In genomic region chr10:103585011-103585405, GRCh38 we compare ENCODE assay signal across 11 cellular contexts.
A peak's percentile ranks its signal among the peaks of the same experiment; 100 is the strongest.
DNase-seq lines count a peak whose midpoint lies in the region; ATAC-seq and TF ChIP-seq lines count a peak whose summit lies in the region.
"Had no signal": no experiment of that assay in that cellular context is flagged by ENCODE, and none has a peak within 500 bp of the region (broad histone marks: within the 10 kb centered on the region; RNA-seq: fewer than 3 reads in every experiment).

No MANE protein-coding gene starts in this region.

- H3K9me3 ChIP-seq in CD4-positive, CD25-positive, alpha-beta regulatory T cell (ENCODE audit: control insufficient read depth in 2 of 2, low read length in 2 of 2), result no peaks in the 10 kb centered on the region
- peaks cover 4% of the 10 kb centered on the region; the same call in 1 of the 2 replicates for H3K9me3 ChIP-seq in Caco-2
- H3K9me3 ChIP-seq: body of pancreas had no signal

- H3K4me1 ChIP-seq in CD4-positive, CD25-positive, alpha-beta regulatory T cell (ENCODE audit: control insufficient read depth, insufficient read depth, low read length, poor library complexity, severe bottlenecking), result peaks cover 12% of the 10 kb centered on the region
- H3K4me1 ChIP-seq in Caco-2, result no peaks in the 10 kb centered on the region
- H3K4me1 ChIP-seq: body of pancreas had no signal

- no peak overlapping the region for H3K4me3 ChIP-seq in CD4-positive, CD25-positive, alpha-beta regulatory T cell (ENCODE audit: low read depth, low read length)
- peak overlapping the region; percentile 66 for H3K4me3 ChIP-seq in coronary artery
- peak overlapping the region in 6 of 7 experiments; percentile 34 to 57 (median 49) for H3K4me3 ChIP-seq in skin epidermis
- no peak overlapping the region for H3K4me3 ChIP-seq in Caco-2 (ENCODE audit: low read depth, low read length)
- H3K4me3 ChIP-seq: body of pancreas had no signal

- H3K36me3 ChIP-seq in CD4-positive, CD25-positive, alpha-beta regulatory T cell (ENCODE audit: control insufficient read depth, insufficient read depth, low read length), result no peaks in the 10 kb centered on the region
- no peaks in the 10 kb centered on the region for H3K36me3 ChIP-seq in Caco-2 (ENCODE audit: control insufficient read depth, insufficient read depth, low read length)

- POLR2A ChIA-PET in Caco-2 (lab: Charles Lee), result no interaction called here

- BruUV-seq in Calu3 (replicated peaks; lab: Mats Ljungman, UMichigan) (no TSS peak), Caco-2 (replicated peaks; lab: Mats Ljungman, UMichigan) (no TSS peak)

- no peaks in the 10 kb centered on the region for H3K27me3 ChIP-seq in CD4-positive, CD25-positive, alpha-beta regulatory T cell (ENCODE audit: control insufficient read depth, insufficient read depth, low read length)
- no peaks in the 10 kb centered on the region for H3K27me3 ChIP-seq in Caco-2 (replicated peaks; ENCODE audit: control insufficient read depth, insufficient read depth, low read length)
- H3K27me3 ChIP-seq: body of pancreas had no signal

- CTCF ChIA-PET in Calu3 (lab: Charles Lee), result no interaction called here
- CTCF ChIA-PET in Caco-2 (lab: Charles Lee), result interaction anchor here (0.7 kb wide), 1 partner anchor 1082 kb away, joined by 6 read pairs; no protein-coding TSS in a partner anchor

- peak overlapping the region; percentile 71 to 85 (median 80) for H3K4me3 Mint-ChIP-seq in CD4-positive, CD25-positive, alpha-beta regulatory T cell
- H3K4me3 Mint-ChIP-seq in IgD-negative memory B cell (peak overlapping the region; percentile 69 to 73 (median 70)), Calu3 (ENCODE audit: low read depth, unreplicated experiment) (no peak overlapping the region), Caco-2 (ENCODE audit: unreplicated experiment) (no peak overlapping the region)

- H3K36me3 Mint-ChIP-seq in CD4-positive, CD25-positive, alpha-beta regulatory T cell, result no peaks in the 10 kb centered on the region
- no peaks in the 10 kb centered on the region for H3K36me3 Mint-ChIP-seq in IgD-negative memory B cell
- H3K36me3 Mint-ChIP-seq in Calu3 (ENCODE audit: insufficient read depth, unreplicated experiment), result no peaks in the 10 kb centered on the region
- no peaks in the 10 kb centered on the region for H3K36me3 Mint-ChIP-seq in Caco-2 (ENCODE audit: insufficient read depth, unreplicated experiment)

- DNase-seq in CD4-positive, CD25-positive, alpha-beta regulatory T cell, result no peak
- DNase-seq in coronary artery (ENCODE audit: low spot score), result no peak
- DNase-seq in Calu3, result no peak
- no peak for DNase-seq in NCI-H2029 treated with DMSO at 0.1 percent for 48 hours (lab: John Stamatoyannopoulos, UW)
- DNase-seq in Caco-2, result no peak
- DNase-seq: body of pancreas, mesendoderm, NCI-H345 had no signal

- H3K9me3 Mint-ChIP-seq in CD4-positive, CD25-positive, alpha-beta regulatory T cell, result no peaks in the 10 kb centered on the region
- H3K9me3 Mint-ChIP-seq in IgD-negative memory B cell, result no peaks in the 10 kb centered on the region
- H3K9me3 Mint-ChIP-seq in Calu3 (ENCODE audit: low read depth, unreplicated experiment), result no peaks in the 10 kb centered on the region
- peaks cover 16% of the 10 kb centered on the region for H3K9me3 Mint-ChIP-seq in Caco-2 (ENCODE audit: unreplicated experiment)

- peaks cover 5% of the 10 kb centered on the region for H3K27me3 Mint-ChIP-seq in CD4-positive, CD25-positive, alpha-beta regulatory T cell
- no peaks in the 10 kb centered on the region for H3K27me3 Mint-ChIP-seq in IgD-negative memory B cell
- peaks cover 12% of the 10 kb centered on the region for H3K27me3 Mint-ChIP-seq in Calu3 (ENCODE audit: unreplicated experiment)
- H3K27me3 Mint-ChIP-seq in Caco-2 (ENCODE audit: insufficient read depth, unreplicated experiment), result no peaks in the 10 kb centered on the region

- H3K4me1 Mint-ChIP-seq in CD4-positive, CD25-positive, alpha-beta regulatory T cell, result peaks cover 0 to 21% (median 13%) of the 10 kb centered on the region in 4 donors
- H3K4me1 Mint-ChIP-seq in IgD-negative memory B cell (peaks cover 2 to 7% (median 3%) of the 10 kb centered on the region in 3 donors), Calu3 (ENCODE audit: low read depth, unreplicated experiment) (no peaks in the 10 kb centered on the region), Caco-2 (ENCODE audit: low read depth, unreplicated experiment) (no peaks in the 10 kb centered on the region)

- intact Hi-C loops in Calu3 (cut with micrococcal nuclease; ENCODE audit: unreplicated experiment), result no loop called here
- intact Hi-C loops in Caco-2 (cut with micrococcal nuclease; ENCODE audit: unreplicated experiment), result no loop called here

- no peak for TF ChIP-seq CTCF in coronary artery (IDR thresholded peaks at IDR 0.05)
- TF ChIP-seq CTCF in Calu3 (IDR thresholded peaks at IDR 0.05; ENCODE audit: unreplicated experiment), result no peak
- no peak for TF ChIP-seq CTCF in Caco-2 (IDR thresholded peaks at IDR 0.05; ENCODE audit: insufficient read depth in 1 of 2, low read depth in 1 of 2, low read length in 1 of 2, severe bottlenecking in 1 of 2, unreplicated experiment in 1 of 2)

- no peak overlapping the region for H3K27ac ChIP-seq in CD4-positive, CD25-positive, alpha-beta regulatory T cell (ENCODE audit: insufficient read depth, low read length, poor library complexity, severe bottlenecking)
- H3K27ac ChIP-seq in coronary artery (no peak overlapping the region), skin epidermis (peak overlapping the region in 3 of 21 experiments; percentile 31 to 73 (median 50))
- H3K27ac ChIP-seq: body of pancreas had no signal

- peak overlapping the region in 2 of 3 donors; percentile 26 to 80 for H3K27ac Mint-ChIP-seq in CD4-positive, CD25-positive, alpha-beta regulatory T cell
- H3K27ac Mint-ChIP-seq in IgD-negative memory B cell, result peak overlapping the region in 1 of 3 donors; percentile 59
- H3K27ac Mint-ChIP-seq in Calu3 (ENCODE audit: unreplicated experiment), result no peak overlapping the region
- H3K27ac Mint-ChIP-seq in Caco-2 (ENCODE audit: unreplicated experiment), result no peak overlapping the region

- no peak for ATAC-seq in CD4-positive, CD25-positive, alpha-beta regulatory T cell (ENCODE audit: low read depth in 2 of 2)
- ATAC-seq in HG03097 (IDR thresholded peaks at IDR 0.05; ENCODE audit: low FRiP score, unreplicated experiment), result no peak
- ATAC-seq: body of pancreas had no signal

Comparison
In these comparisons a context has a peak if more than half of its experiments do, and no peak if none do; other contexts are left out.
1. H3K4me3 ChIP-seq: peak in coronary artery (single experiment) and skin epidermis (6 of 7); none in CD4-positive, CD25-positive, alpha-beta regulatory T cell (single experiment) and Caco-2 (single experiment).
2. H3K27ac Mint-ChIP-seq: peak in CD4-positive, CD25-positive, alpha-beta regulatory T cell (2 of 3); none in Calu3 (single experiment) and Caco-2 (single experiment).
3. H3K4me3 Mint-ChIP-seq: peak in CD4-positive, CD25-positive, alpha-beta regulatory T cell (4 of 4) and IgD-negative memory B cell (4 of 4); none in Calu3 (single experiment) and Caco-2 (single experiment).